Comparison of ENCODE assay signal across 10 cellular contexts in genomic region chr19:40192758-40193586, GRCh38. TPM values are rescaled to one million over a fixed set of nuclear protein-coding genes. Genes with fewer than 3 reads are reported as not detected.
DNase-seq lines count a peak whose midpoint lies in the region; TF ChIP-seq lines count a peak whose summit lies in the region.
"Had no signal": no experiment of that assay in that cellular context is flagged by ENCODE, and none has a peak within 500 bp of the region (broad histone marks: within the 10 kb centered on the region; RNA-seq: fewer than 3 reads in every experiment).

No MANE protein-coding gene starts in this region.

- intact Hi-C loops in A673 (cut with micrococcal nuclease; ENCODE audit: unreplicated experiment), result no loop called here
- intact Hi-C loops in ascending aorta (cut with DNase I), result loop anchor here (5.0 kb wide), 4 partner anchors 154 to 346 kb away; partner anchors contain the start of genes C19orf47, FBL, PLD3 and PSMC4

- no peak overlapping the region for H3K4ac ChIP-seq in mesenchymal stem cell (ENCODE audit: low read depth in 1 of 2, low read length in 2 of 2)

- CTCF ChIA-PET in A673 (lab: Charles Lee), result no interaction called here

- TF ChIP-seq CTCF in A673 (conservative IDR thresholded peaks at IDR 0.05; ENCODE audit: low read depth, low read length) (no peak), ascending aorta (IDR thresholded peaks at IDR 0.05) (no peak)

- H2BK5ac ChIP-seq in mesenchymal stem cell (ENCODE audit: low read depth, low read length, poor library complexity, severe bottlenecking), result no peak overlapping the region

- H2BK120ac ChIP-seq in mesenchymal stem cell (ENCODE audit: low read depth, low read length), result no peak overlapping the region

- H3K18ac ChIP-seq in mesenchymal stem cell (ENCODE audit: low read depth in 1 of 2, low read length in 2 of 2), result no peak overlapping the region

- no peaks in the 10 kb centered on the region for H3K27me3 ChIP-seq in A673 (replicated peaks; ENCODE audit: insufficient read depth, low read depth, low read length, poor library complexity)
- 0 out of 2 replicates have a peak, but pooled peaks cover 1% of the 10 kb centered on the region for H3K27me3 ChIP-seq in H7 (ENCODE audit: control insufficient read depth, insufficient read depth, low read length)
- no peaks in the 10 kb centered on the region for H3K27me3 ChIP-seq in ascending aorta
- no peaks in the 10 kb centered on the region for H3K27me3 ChIP-seq in mesenchymal stem cell (ENCODE audit: control insufficient read depth in 1 of 2, insufficient read depth in 1 of 2, low read length in 2 of 2)

- no peak overlapping the region for H2AFZ ChIP-seq in mesenchymal stem cell (ENCODE audit: low read depth, low read length)

- no peaks in the 10 kb centered on the region for H3K9me3 ChIP-seq in A673 (ENCODE audit: low read depth, low read length, poor library complexity, severe bottlenecking)
- no peaks in the 10 kb centered on the region for H3K9me3 ChIP-seq in ascending aorta
- H3K9me3 ChIP-seq in mesenchymal stem cell (ENCODE audit: control insufficient read depth, low read length), result no peaks in the 10 kb centered on the region

- H3K4me3 ChIP-seq in A673 (ENCODE audit: low read depth, low read length, poor library complexity, severe bottlenecking), result peak overlapping the region; percentile 100
- no peak overlapping the region for H3K4me3 ChIP-seq in H7 (ENCODE audit: insufficient read depth, low read depth, low read length)
- H3K4me3 ChIP-seq in ascending aorta, result peak overlapping the region; percentile 75 to 99
- H3K4me3 ChIP-seq in mesenchymal stem cell (ENCODE audit: insufficient read depth in 1 of 2, low read depth in 1 of 2, low read length in 2 of 2), result peak overlapping the region in 1 of 2 experiments; percentile 78

- H2BK12ac ChIP-seq in mesenchymal stem cell (ENCODE audit: low read length in 2 of 2), result no peak overlapping the region

- no peaks in the 10 kb centered on the region for H3K4me1 ChIP-seq in A673 (ENCODE audit: insufficient read depth, low read length, poor library complexity, severe bottlenecking)
- H3K4me1 ChIP-seq in ascending aorta, result peaks cover 9 to 22% of the 10 kb centered on the region in 2 donors
- H3K4me1 ChIP-seq in mesenchymal stem cell (ENCODE audit: control insufficient read depth, insufficient read depth, low read depth, low read length), result peaks cover 12% of the 10 kb centered on the region

- DNase-seq in A673 (ENCODE audit: low spot score), result peak; percentile 34
- peak; percentile 48 for DNase-seq in H7
- no peak for DNase-seq in ascending aorta (ENCODE audit: low spot score in 2 of 2)
- no peak for DNase-seq in mesenchymal stem cell
- no peak for DNase-seq in GM03348 (ENCODE audit: low spot score)
- no peak for DNase-seq in NOMO-1 treated with dmso at 0.1 percent for 144 hours (lab: John Stamatoyannopoulos, UW; ENCODE audit: unreplicated experiment)
- DNase-seq in GF-D8 (lab: John Stamatoyannopoulos, UW), result no peak
- no peak for DNase-seq in HK-2 (ENCODE audit: unreplicated experiment)
- DNase-seq: DMS79 treated with DMSO at 0.1 percent for 48 hours, NCI-H1694 treated with DMSO at 0.1 percent for 48 hours had no signal

- H3K36me3 ChIP-seq in A673 (ENCODE audit: insufficient read depth, low read length, poor library complexity, severe bottlenecking), result no peaks in the 10 kb centered on the region
- no peaks in the 10 kb centered on the region for H3K36me3 ChIP-seq in H7 (replicated peaks; ENCODE audit: control insufficient read depth, insufficient read depth, low read length)
- H3K36me3 ChIP-seq in ascending aorta, result no peaks in the 10 kb centered on the region
- peaks cover 0 to 2% of the 10 kb centered on the region in 2 experiments for H3K36me3 ChIP-seq in mesenchymal stem cell (ENCODE audit: control insufficient read depth in 1 of 2, insufficient read depth in 2 of 2, low read depth in 1 of 2, low read length in 2 of 2)

- BruUV-seq in A673 (replicated peaks; lab: Mats Ljungman, UMichigan), result no TSS peak

- H4K8ac ChIP-seq in mesenchymal stem cell (ENCODE audit: low read length), result no peak overlapping the region

- H4K91ac ChIP-seq in mesenchymal stem cell (ENCODE audit: low read length), result no peak overlapping the region

- POLR2A ChIA-PET in A673 (lab: Charles Lee; ENCODE audit: low non-redundant PET), result no interaction called here

- WGBS in mesenchymal stem cell, result 88% methylated on average over 5 of the region's 5 CpGs

- no peak overlapping the region for H3K23ac ChIP-seq in mesenchymal stem cell (ENCODE audit: low read length in 2 of 2)

- H3K14ac ChIP-seq in mesenchymal stem cell (ENCODE audit: low read length in 2 of 2), result no peak overlapping the region

- H2BK15ac ChIP-seq in mesenchymal stem cell (ENCODE audit: low read depth, poor library complexity, severe bottlenecking), result no peak overlapping the region

- H3K4me2 ChIP-seq in mesenchymal stem cell (ENCODE audit: low read length, poor library complexity, severe bottlenecking), result peak overlapping the region; percentile 80

- peaks cover 9% of the 10 kb centered on the region for H3K79me1 ChIP-seq in mesenchymal stem cell (replicated peaks; ENCODE audit: low read length, poor library complexity, severe bottlenecking)

- H3K9ac ChIP-seq in mesenchymal stem cell (ENCODE audit: low read length), result peak overlapping the region; percentile 77

- H3K27ac ChIP-seq in A673 (ENCODE audit: low read depth, low read length, poor library complexity, severe bottlenecking), result no peak overlapping the region
- H3K27ac ChIP-seq in ascending aorta, result no peak overlapping the region
- no peak overlapping the region for H3K27ac ChIP-seq in mesenchymal stem cell (ENCODE audit: low read length, poor library complexity, severe bottlenecking)

- H2AK5ac ChIP-seq in mesenchymal stem cell (ENCODE audit: low read length, severe bottlenecking), result no peak overlapping the region

RNA-seq across cellular contexts. Expression of gene MAP3K10, which starts 1.7 kb away (rescaled TPM):
- total RNA-seq in A673 (2021) (17.8 and 21.7 TPM in 2 replicates), ascending aorta (19.4 TPM)
- 16.7 and 24.5 TPM in 2 replicates for total RNA-seq in H7 (2014; rRNA removed; shearing (Covaris generic))
- 5.2 TPM for polyA plus RNA-seq in mesenchymal stem cell (2013, experiment 1 of 2)
- 4.8 TPM for polyA plus RNA-seq in mesenchymal stem cell (2013, experiment 2 of 2)

RNA-seq across cellular contexts. Expression of gene TTC9B, which starts 25.2 kb away (rescaled TPM):
- total RNA-seq in A673 (2021) (not detected in 2 replicates), ascending aorta (not detected)
- not detected in 2 replicates for total RNA-seq in H7 (2014; rRNA removed; shearing (Covaris generic))
- not detected for polyA plus RNA-seq in mesenchymal stem cell (2013, experiment 1 of 2)
- polyA plus RNA-seq in mesenchymal stem cell (2013, experiment 2 of 2), result not detected

RNA-seq across cellular contexts. Expression of gene CCNP, which starts 33.5 kb away (rescaled TPM):
- total RNA-seq in A673 (2021) (0.45 TPM in 1 of 2 replicates, not detected in the other), ascending aorta (not detected)
- 0.87 TPM in 1 of 2 replicates, not detected in the other for total RNA-seq in H7 (2014; rRNA removed; shearing (Covaris generic))
- polyA plus RNA-seq in mesenchymal stem cell (2013, experiment 1 of 2), result 0.12 TPM
- polyA plus RNA-seq in mesenchymal stem cell (2013, experiment 2 of 2), result 0.05 TPM

Comparison
In these comparisons a context has a peak if more than half of its experiments do, and no peak if none do; other contexts are left out.
1. DNase-seq: peak in A673 (single experiment) and H7 (single experiment); none in ascending aorta (0 of 2), mesenchymal stem cell (single experiment), GM03348 (single experiment), NOMO-1 treated with dmso at 0.1 percent for 144 hours (single experiment), GF-D8 (single experiment) and HK-2 (single experiment).